In the genomic region with DNA sequence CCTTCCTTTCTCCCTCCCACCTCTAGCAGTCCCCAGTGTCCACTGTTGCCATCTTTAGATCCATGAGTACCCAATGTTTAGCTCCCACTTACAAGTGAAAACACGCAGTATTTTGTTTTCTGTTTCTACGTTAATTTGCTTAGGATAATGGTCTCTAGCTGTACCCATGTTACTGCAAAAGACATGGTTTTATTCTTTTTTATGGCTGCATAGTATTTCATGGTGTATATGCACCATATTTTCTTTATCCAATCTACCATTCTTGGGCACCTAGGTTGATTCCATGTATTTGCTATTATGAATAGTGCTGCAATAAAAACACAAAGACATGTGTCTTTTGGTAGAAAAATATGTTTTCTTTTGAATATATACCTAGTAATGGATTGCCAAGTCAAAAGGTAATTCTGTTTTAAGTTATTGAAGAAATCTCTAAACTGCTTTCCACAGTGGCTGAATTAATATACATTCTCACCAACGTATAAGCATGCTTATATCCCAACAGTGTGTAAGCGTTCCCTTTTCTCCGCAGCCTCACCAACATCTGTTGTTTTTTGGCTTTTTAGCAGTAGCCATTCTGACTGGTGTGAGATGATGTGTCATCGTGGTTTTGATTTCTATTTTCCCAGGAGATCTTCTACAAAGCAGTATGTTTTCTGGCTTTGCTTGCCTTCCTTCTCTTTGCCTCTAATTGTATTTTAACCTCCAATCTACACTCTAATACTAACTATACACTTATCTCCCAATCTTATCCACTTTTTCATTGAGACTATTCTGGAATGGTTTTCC, we compare ENCODE assay signal across 29 cellular contexts.
"Had no signal": no experiment of that assay in that cellular context is flagged by ENCODE, and none has a peak within 500 bp of the region (broad histone marks: within the 10 kb centered on the region; RNA-seq: fewer than 3 reads in every experiment).

No MANE protein-coding gene starts in this region.

- H3K27me3 Mint-ChIP-seq: activated naive CD8-positive, alpha-beta T cell treated with anti-CD3 and anti-CD28 coated beads, Interleukin-2, amount 10 ng/mL, durations not matched to agents 7 days and 5 days had no signal

- DNase-seq: activated CD4-positive, alpha-beta T cell treated with anti-CD3 and anti-CD28 coated beads for 4 hours; activated CD8-positive, alpha-beta memory T cell treated with anti-CD3 and anti-CD28 coated beads, Interleukin-2, amount 50 U/mL, for 4 hours; activated CD8-positive, alpha-beta T cell treated with anti-CD3 and anti-CD28 coated beads for 36 hours; activated naive CD4-positive, alpha-beta T cell treated with anti-CD3 and anti-CD28 coated beads, Interleukin-2, amount 50 U/mL, for 16 hours; activated naive CD8-positive, alpha-beta T cell treated with anti-CD3 and anti-CD28 coated beads, Interleukin-2, amount 10 ng/mL, durations not matched to agents 7 days and 5 days; activated T-cell treated with anti-CD3 and anti-CD28 coated beads, Interleukin-2, amount 50 U/mL, for 72 hours; adrenal gland; anterior cingulate cortex; caudate nucleus; IMR-90; KG1; NCI-H1092; NCI-H1436; NCI-H1694 treated with DMSO at 0.1 percent for 48 hours; NCI-H2029 treated with DMSO at 0.1 percent for 48 hours; NCI-H345; NCI-H510A; NCI-H526 treated with DMSO at 0.1 percent for 48 hours; NK-92 treated with Interleukin-12 subunit alpha and Interleukin-12 subunit beta, amount 100 ng/mL, for 24 hours; OCI-M1; RPMI8226; T-cell; T-helper 2 cell; T1000 had no signal

- H3K4me1 ChIP-seq: adrenal gland had no signal

- H3K4me3 ChIP-seq: adrenal gland, SK-N-MC had no signal

- H3K9me3 ChIP-seq: adrenal gland had no signal

- ATAC-seq: activated CD4-positive, CD25-positive, alpha-beta regulatory T cell treated with anti-CD3 and anti-CD28 coated beads, Interleukin-2, amount 50 U/mL, for 24 hours; activated CD8-positive, alpha-beta T cell treated with anti-CD3 and anti-CD28 coated beads for 36 hours; activated T-cell treated with anti-CD3 and anti-CD28 coated beads, Interleukin-2, amount 50 U/mL, for 72 hours; Panc1; Right ventricle myocardium inferior; T-cell had no signal

- H3K9me3 Mint-ChIP-seq: activated CD8-positive, alpha-beta T cell treated with anti-CD3 and anti-CD28 coated beads for 36 hours; activated naive CD8-positive, alpha-beta T cell treated with anti-CD3 and anti-CD28 coated beads, Interleukin-2, amount 10 ng/mL, durations not matched to agents 7 days and 5 days; activated T-helper 2 cell treated with anti-CD3 and anti-CD28 coated beads, Interferon-gamma antibody, Interleukin-2, Interleukin-4, amounts not matched to agents 10 μg/mL and 5 μg/mL and 100 μg/mL, durations not matched to agents 14 hours and 24 hours and 36 hours had no signal

- H3K27me3 ChIP-seq: adrenal gland had no signal

- H3K27ac ChIP-seq: adrenal gland, SK-N-MC had no signal

- H3K4me3 Mint-ChIP-seq: activated CD8-positive, alpha-beta T cell treated with anti-CD3 and anti-CD28 coated beads for 36 hours; activated naive CD8-positive, alpha-beta T cell treated with anti-CD3 and anti-CD28 coated beads, Interleukin-2, amount 10 ng/mL, durations not matched to agents 7 days and 5 days; activated T-cell treated with anti-CD3 and anti-CD28 coated beads, Interleukin-2, amount 50 U/mL, for 72 hours; T-cell had no signal

- H3K4me1 Mint-ChIP-seq: activated naive CD8-positive, alpha-beta T cell treated with anti-CD3 and anti-CD28 coated beads, Interleukin-2, amount 10 ng/mL, durations not matched to agents 7 days and 5 days; T-cell had no signal

- H3K36me3 ChIP-seq: adrenal gland had no signal

- H3K36me3 Mint-ChIP-seq: activated naive CD8-positive, alpha-beta T cell treated with anti-CD3 and anti-CD28 coated beads, Interleukin-2, amount 10 ng/mL, durations not matched to agents 7 days and 5 days; T-cell had no signal

- H3K27ac Mint-ChIP-seq: activated CD8-positive, alpha-beta T cell treated with anti-CD3 and anti-CD28 coated beads for 36 hours; activated naive CD8-positive, alpha-beta T cell treated with anti-CD3 and anti-CD28 coated beads, Interleukin-2, amount 10 ng/mL, durations not matched to agents 7 days and 5 days; activated T-cell treated with anti-CD3 and anti-CD28 coated beads, Interleukin-2, amount 50 U/mL, for 72 hours; activated T-helper 2 cell treated with anti-CD3 and anti-CD28 coated beads, Interferon-gamma antibody, Interleukin-2, Interleukin-4, amounts not matched to agents 10 μg/mL and 5 μg/mL and 100 μg/mL, durations not matched to agents 14 hours and 24 hours and 36 hours; T-cell had no signal
